Comparison of ENCODE assay signal across 25 cellular contexts in the genomic region with DNA sequence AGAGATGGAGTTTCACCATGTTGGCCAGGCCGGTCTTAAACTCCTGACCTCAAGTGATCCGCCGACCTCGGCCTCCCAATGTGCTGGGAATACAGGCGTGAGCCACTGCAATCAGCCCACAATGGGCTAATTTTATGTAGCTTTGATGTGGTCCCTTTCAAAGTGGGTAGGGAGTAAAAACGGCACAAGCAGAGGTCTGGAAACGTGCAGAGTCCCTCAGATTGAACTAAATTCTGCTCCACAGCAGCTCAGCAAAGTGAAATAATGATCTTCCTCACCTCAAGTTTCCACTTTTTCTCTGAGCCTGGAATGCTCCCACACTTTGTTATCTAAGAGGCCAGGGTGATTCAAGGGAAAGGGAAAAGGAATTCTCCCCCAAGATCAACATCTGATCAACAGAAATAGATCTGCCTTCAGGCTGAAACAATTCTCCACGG. TPM values are rescaled to one million over a fixed set of nuclear protein-coding genes. Genes with fewer than 3 reads are reported as not detected.
"Had no signal": no experiment of that assay in that cellular context is flagged by ENCODE, and none has a peak within 500 bp of the region (broad histone marks: within the 10 kb centered on the region; RNA-seq: fewer than 3 reads in every experiment).

No MANE protein-coding gene starts in this region.

- H3K4me1 Mint-ChIP-seq: activated CD4-positive, alpha-beta T cell treated with anti-CD3 and anti-CD28 coated beads for 36 hours; activated naive CD8-positive, alpha-beta T cell treated with anti-CD3 and anti-CD28 coated beads, Interleukin-2, amount 10 ng/mL, durations not matched to agents 7 days and 5 days; immature natural killer cell; stimulated activated naive B cell treated with anti-CD40 and anti-IgM and Interleukin-4, amounts not matched to agents 10 μg/mL and 1 μg/mL and 100 μg/mL, for 72 hours had no signal

- H3K27ac Mint-ChIP-seq: activated B cell treated with CpG ODN at 0.5 μM for 24 hours; activated CD4-positive, alpha-beta T cell treated with anti-CD3 and anti-CD28 coated beads for 36 hours; activated naive CD4-positive, alpha-beta T cell treated with anti-CD3 and anti-CD28 coated beads for 36 hours; activated naive CD8-positive, alpha-beta T cell treated with anti-CD3 and anti-CD28 coated beads, Interleukin-2, amount 10 ng/mL, durations not matched to agents 7 days and 5 days; activated T-cell treated with anti-CD3 and anti-CD28 coated beads, Interleukin-2, amount 50 U/mL, for 72 hours; endodermal cell; immature natural killer cell; mesothelial cell of epicardium; naive thymus-derived CD8-positive, alpha-beta T cell; stimulated activated naive B cell treated with anti-CD40 and anti-IgM and Interleukin-4, amounts not matched to agents 10 μg/mL and 1 μg/mL and 100 μg/mL, for 72 hours; T-helper 1 cell treated with Interleukin-12 subunit alpha and Interleukin-12 subunit beta and Interleukin-4 antibody, amounts not matched to agents 30 μg/mL and 1 μg/mL, for 36 hours had no signal

- H3K27me3 ChIP-seq: pancreas, right lobe of liver had no signal

- DNase-seq: activated B cell treated with CpG ODN at 0.5 μM for 24 hours; activated CD4-positive, alpha-beta T cell treated with anti-CD3 and anti-CD28 coated beads for 36 hours; activated CD4-positive, alpha-beta T cell treated with anti-CD3 and anti-CD28 coated beads, Interleukin-2, amount 50 U/mL, for 4 hours; activated effector memory CD4-positive, alpha-beta T cell treated with Interleukin-2 at 50 U/mL for 16 hours; activated naive CD4-positive, alpha-beta T cell treated with anti-CD3 and anti-CD28 coated beads for 36 hours; activated naive CD8-positive, alpha-beta T cell treated with anti-CD3 and anti-CD28 coated beads, Interleukin-2, amount 10 ng/mL, durations not matched to agents 7 days and 5 days; activated T-cell treated with anti-CD3 and anti-CD28 coated beads, Interleukin-2, amount 50 U/mL, for 72 hours; central memory CD4-positive, alpha-beta T cell; endodermal cell; erythroblast; glutamatergic neuron; immature natural killer cell; kidney glomerular epithelial cell; left lung; naive thymus-derived CD8-positive, alpha-beta T cell; pancreas; right lobe of liver; stimulated activated CD4-positive, alpha-beta T cell treated with anti-CD3 and anti-CD28 coated beads, Interleukin-15, amount 100 ng/mL, for 24 hours; stimulated activated naive B cell treated with anti-CD40 and anti-IgM and Interleukin-4, amounts not matched to agents 10 μg/mL and 1 μg/mL and 100 μg/mL, for 72 hours; T1000 had no signal

- H3K79me2 ChIP-seq: hepatocyte had no signal

- H2AFZ ChIP-seq: hepatocyte had no signal

- H3K9me3 ChIP-seq: left lung, neutrophil, pancreas, right lobe of liver had no signal

- H3K9me3 Mint-ChIP-seq: activated B cell treated with CpG ODN at 0.5 μM for 24 hours; activated naive CD4-positive, alpha-beta T cell treated with anti-CD3 and anti-CD28 coated beads for 36 hours; activated naive CD8-positive, alpha-beta T cell treated with anti-CD3 and anti-CD28 coated beads, Interleukin-2, amount 10 ng/mL, durations not matched to agents 7 days and 5 days; activated T-cell treated with anti-CD3 and anti-CD28 coated beads, Interleukin-2, amount 50 U/mL, for 72 hours; endodermal cell; immature natural killer cell; mesothelial cell of epicardium; stimulated activated naive B cell treated with anti-CD40 and anti-IgM and Interleukin-4, amounts not matched to agents 10 μg/mL and 1 μg/mL and 100 μg/mL, for 72 hours; T-helper 1 cell treated with Interleukin-12 subunit alpha and Interleukin-12 subunit beta and Interleukin-4 antibody, amounts not matched to agents 30 μg/mL and 1 μg/mL, for 36 hours had no signal

- H3K36me3 Mint-ChIP-seq: activated naive CD8-positive, alpha-beta T cell treated with anti-CD3 and anti-CD28 coated beads, Interleukin-2, amount 10 ng/mL, durations not matched to agents 7 days and 5 days; immature natural killer cell; naive thymus-derived CD8-positive, alpha-beta T cell; stimulated activated naive B cell treated with anti-CD40 and anti-IgM and Interleukin-4, amounts not matched to agents 10 μg/mL and 1 μg/mL and 100 μg/mL, for 72 hours had no signal

- H3K4me2 ChIP-seq: hepatocyte, smooth muscle cell had no signal

- H3K4me1 ChIP-seq: left lung, pancreas had no signal

- ATAC-seq: activated CD4-positive, alpha-beta T cell treated with anti-CD3 and anti-CD28 coated beads for 36 hours; activated T-cell treated with anti-CD3 and anti-CD28 coated beads, Interleukin-2, amount 50 U/mL, for 72 hours; left lung; naive thymus-derived CD8-positive, alpha-beta T cell; pancreas; right lobe of liver; stimulated activated naive B cell treated with anti-CD40 and anti-IgM and Interleukin-4, amounts not matched to agents 10 μg/mL and 1 μg/mL and 100 μg/mL, for 72 hours had no signal

- H3K4me3 Mint-ChIP-seq: activated B cell treated with CpG ODN at 0.5 μM for 24 hours; activated CD4-positive, alpha-beta T cell treated with anti-CD3 and anti-CD28 coated beads for 36 hours; activated naive CD4-positive, alpha-beta T cell treated with anti-CD3 and anti-CD28 coated beads for 36 hours; activated naive CD8-positive, alpha-beta T cell treated with anti-CD3 and anti-CD28 coated beads, Interleukin-2, amount 10 ng/mL, durations not matched to agents 7 days and 5 days; activated T-cell treated with anti-CD3 and anti-CD28 coated beads, Interleukin-2, amount 50 U/mL, for 72 hours; endodermal cell; immature natural killer cell; mesothelial cell of epicardium; naive thymus-derived CD8-positive, alpha-beta T cell; stimulated activated naive B cell treated with anti-CD40 and anti-IgM and Interleukin-4, amounts not matched to agents 10 μg/mL and 1 μg/mL and 100 μg/mL, for 72 hours; T-helper 1 cell treated with Interleukin-12 subunit alpha and Interleukin-12 subunit beta and Interleukin-4 antibody, amounts not matched to agents 30 μg/mL and 1 μg/mL, for 36 hours had no signal

- H3K36me3 ChIP-seq: left lung, neutrophil, pancreas, right lobe of liver had no signal

- H3K27ac ChIP-seq: hepatocyte, left lung, neutrophil, pancreas, right lobe of liver had no signal

- H3K4me3 ChIP-seq: hepatocyte, left lung, pancreas, right lobe of liver, smooth muscle cell had no signal

RNA-seq across cellular contexts. Expression of a gene that starts 6.1 kb away (rescaled TPM):
- total RNA-seq: activated naive CD8-positive, alpha-beta T cell treated with anti-CD3 and anti-CD28 coated beads, Interleukin-2, amount 10 ng/mL, durations not matched to agents 7 days and 5 days had no signal
